In the genomic region with DNA sequence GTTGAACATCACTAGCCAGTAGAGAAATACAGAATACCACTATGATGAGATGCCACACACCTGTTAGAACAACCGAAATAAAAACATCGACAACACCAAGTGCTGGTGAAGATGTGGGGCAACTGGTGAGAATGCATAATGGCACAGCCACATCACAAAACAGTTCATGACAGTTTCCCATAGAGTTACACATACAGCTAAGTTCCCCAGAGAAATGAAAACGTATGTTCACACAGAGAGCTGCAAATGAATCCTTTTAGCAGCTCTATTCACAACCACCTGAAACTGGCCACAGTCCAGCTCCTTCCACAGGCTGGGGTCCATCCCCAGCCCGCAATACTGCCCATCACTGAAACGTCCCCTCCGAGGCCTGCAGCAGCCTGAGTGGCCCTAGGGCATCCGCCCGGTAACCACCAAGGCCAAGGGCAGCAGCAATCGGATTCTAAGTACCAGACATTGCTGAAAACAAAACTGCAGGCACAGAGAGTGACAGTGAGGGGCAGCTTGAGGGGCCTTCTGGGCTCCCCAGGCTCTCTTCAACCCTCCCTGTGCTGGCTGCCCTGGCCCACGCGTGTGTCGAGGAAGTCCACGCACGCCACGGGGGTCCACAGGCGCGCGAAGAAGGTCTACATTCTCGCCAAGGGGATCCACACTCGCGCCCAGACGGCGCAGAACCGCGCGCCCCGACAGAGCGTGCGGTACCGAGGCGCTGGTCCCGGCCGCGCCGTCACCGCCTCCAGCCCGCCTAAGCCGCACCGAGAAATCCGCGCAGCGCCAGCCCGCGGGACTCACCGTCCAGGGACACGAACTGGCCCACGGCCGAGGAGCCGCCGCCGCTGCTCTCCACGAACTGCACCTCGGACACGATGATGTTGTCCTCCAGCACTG, we compare ENCODE assay signal across 7 cellular contexts. TPM values are rescaled to one million over a fixed set of nuclear protein-coding genes. Genes with fewer than 3 reads are reported as not detected.
A peak's percentile ranks its signal among the peaks of the same experiment; 100 is the strongest.
DNase-seq lines count a peak whose midpoint lies in the region; ATAC-seq and TF ChIP-seq lines count a peak whose summit lies in the region.

No MANE protein-coding gene starts in this region.

- peak overlapping the region; percentile 93 for H3K4me2 ChIP-seq in Loucy (ENCODE audit: low read depth, low read length, poor library complexity, severe bottlenecking)

- ATAC-seq in GM21825 (IDR thresholded peaks at IDR 0.05; ENCODE audit: unreplicated experiment), result peak; percentile 12

- peaks cover 5% of the 10 kb centered on the region for H3K36me3 Mint-ChIP-seq in activated naive CD8-positive, alpha-beta T cell treated with anti-CD3 and anti-CD28 coated beads for 36 hours

- peaks cover 18% of the 10 kb centered on the region for H3K4me1 Mint-ChIP-seq in activated naive CD8-positive, alpha-beta T cell treated with anti-CD3 and anti-CD28 coated beads for 36 hours

- in situ Hi-C loops in GM13976 (cut with MboI; ENCODE audit: low sequenced_read_pairs, unreplicated experiment), result no loop called here

- H3K27me3 ChIP-seq in Loucy (ENCODE audit: insufficient read depth, low read length, poor library complexity, severe bottlenecking) (no peaks in the 10 kb centered on the region), spleen (replicated peaks in 1 of 7) (no peaks in the 10 kb centered on the region)

- 5 to 17% (median 8%) methylated on average over 17 to 54 of the region's 54 CpGs for WGBS in spleen, 5 donors

- H3K27ac Mint-ChIP-seq in activated naive CD8-positive, alpha-beta T cell treated with anti-CD3 and anti-CD28 coated beads for 36 hours, result peak overlapping the region; percentile 81

- H3K9me3 ChIP-seq in Loucy (ENCODE audit: insufficient read depth, low read depth, low read length) (no peaks in the 10 kb centered on the region), spleen (no peaks in the 10 kb centered on the region)

- intact Hi-C loops in spleen (cut with DNase I; ENCODE audit: low total_unique reads), result no loop called here

- peaks cover 16% of the 10 kb centered on the region for H3K4me1 ChIP-seq in Loucy (ENCODE audit: insufficient read depth, low read length, poor library complexity, severe bottlenecking)
- H3K4me1 ChIP-seq in spleen, result peaks cover 16 to 44% (median 29%) of the 10 kb centered on the region in 6 donors

- H3K9me2 ChIP-seq in Loucy (replicated peaks; ENCODE audit: low read depth, low read length), result no peaks in the 10 kb centered on the region

- no peaks in the 10 kb centered on the region for H3K27me3 Mint-ChIP-seq in activated naive CD8-positive, alpha-beta T cell treated with anti-CD3 and anti-CD28 coated beads for 36 hours

- no peak for TF ChIP-seq POLR2A in spleen (IDR thresholded peaks at IDR 0.05)

- peak overlapping the region; percentile 92 for H3K9ac ChIP-seq in Loucy (ENCODE audit: low read depth, low read length, poor library complexity, severe bottlenecking)

- no peaks in the 10 kb centered on the region for H3F3A ChIP-seq in Loucy (ENCODE audit: low read depth)

- H3K79me2 ChIP-seq in Loucy (ENCODE audit: insufficient read depth, low read length), result peaks cover 55% of the 10 kb centered on the region

- H3K27ac ChIP-seq in spleen, result peak overlapping the region; percentile 90 to 99 (median 95)

- no peaks in the 10 kb centered on the region for H3K36me3 ChIP-seq in Loucy (ENCODE audit: insufficient read depth, low read length)
- no peaks in the 10 kb centered on the region for H3K36me3 ChIP-seq in spleen

- TF ChIP-seq CTCF in GM13976 (IDR thresholded peaks at IDR 0.05; ENCODE audit: borderline replicate concordance, control extremely low read depth, extremely low read depth, insufficient read depth, missing control alignments) (no peak), Loucy (conservative IDR thresholded peaks at IDR 0.05; ENCODE audit: low read length) (no peak), spleen (IDR thresholded peaks at IDR 0.05 in 8 of 11, conservative IDR thresholded peaks at IDR 0.05 in 3 of 11) (no peak)

- H2AFZ ChIP-seq in Loucy (ENCODE audit: low read length), result peak overlapping the region; percentile 85

- H3K9me3 Mint-ChIP-seq in activated naive CD8-positive, alpha-beta T cell treated with anti-CD3 and anti-CD28 coated beads for 36 hours, result peaks cover 1% of the 10 kb centered on the region

- H3K4me3 ChIP-seq in Loucy (ENCODE audit: low read length, poor library complexity, severe bottlenecking), result peak overlapping the region; percentile 96
- peak overlapping the region; percentile 88 for H3K4me3 ChIP-seq in iPS-11a (ENCODE audit: low read depth, low read length)
- H3K4me3 ChIP-seq in spleen, result peak overlapping the region; percentile 55 to 96 (median 80)

- H4K20me1 ChIP-seq in Loucy (ENCODE audit: insufficient read depth, low read length, poor library complexity, severe bottlenecking), result peaks cover 13% of the 10 kb centered on the region

- DNase-seq in GM13976 (ENCODE audit: low spot score), result peak; percentile 34
- DNase-seq in activated naive CD8-positive, alpha-beta T cell treated with anti-CD3 and anti-CD28 coated beads for 36 hours, result peak; percentile 42
- no peak for DNase-seq in spleen
- no peak for DNase-seq in amniotic stem cell (lab: John Stamatoyannopoulos, UW)

- H3K4me3 Mint-ChIP-seq in activated naive CD8-positive, alpha-beta T cell treated with anti-CD3 and anti-CD28 coated beads for 36 hours, result peak overlapping the region; percentile 84

RNA-seq across cellular contexts. Expression of a gene that starts 0.9 kb away (rescaled TPM):
- total RNA-seq in activated naive CD8-positive, alpha-beta T cell treated with anti-CD3 and anti-CD28 coated beads for 36 hours, result 10 to 100 TPM; 21.9 to 22.8 TPM
- total RNA-seq in spleen, result 10 to 100 TPM; 37.7 to 71.2 (median 54.8) TPM
- polyA plus RNA-seq in spleen, result 10 to 100 TPM; 16.2 to 31.5 (median 23.8) TPM

RNA-seq across cellular contexts. Expression of a gene that starts 14.7 kb away (rescaled TPM):
- total RNA-seq in activated naive CD8-positive, alpha-beta T cell treated with anti-CD3 and anti-CD28 coated beads for 36 hours, result 10 to 100 TPM; 21.1 to 22.2 TPM
- total RNA-seq in spleen, result 100 to 1,000 TPM in 4 of 7 donors, 10 to 100 TPM in 3; 69.8 to 148 (median 104) TPM
- 100 to 1,000 TPM in 1 of 3 donors, 10 to 100 TPM in 2; 32.2 to 101 (median 72.4) TPM for polyA plus RNA-seq in spleen

RNA-seq across cellular contexts. Expression of a gene that starts 51.6 kb away (rescaled TPM):
- 10 to 100 TPM; 33.9 to 35.2 TPM for total RNA-seq in activated naive CD8-positive, alpha-beta T cell treated with anti-CD3 and anti-CD28 coated beads for 36 hours
- total RNA-seq in spleen, result 10 to 100 TPM; 19.1 to 31.4 (median 23.6) TPM
- polyA plus RNA-seq in spleen, result 10 to 100 TPM; 28.2 to 30.2 (median 29.0) TPM

Comparison
In these comparisons a context has a peak if more than half of its experiments do, and no peak if none do; other contexts are left out.
1. DNase-seq: peak in GM13976 (single experiment) and activated naive CD8-positive, alpha-beta T cell treated with anti-CD3 and anti-CD28 coated beads for 36 hours (single experiment); none in spleen (single experiment) and amniotic stem cell (single experiment).
2. Peak in every context shown above with its lines, with median percentiles within 50 percentile points of each other: H3K4me3 ChIP-seq.